11 cellular contexts compared by ENCODE assay signal in genomic region chr1:96538883-96539282, GRCh38.
DNase-seq lines count a peak whose midpoint lies in the region; ATAC-seq and TF ChIP-seq lines count a peak whose summit lies in the region.
"Had no signal": no experiment of that assay in that cellular context is flagged by ENCODE, and none has a peak within 500 bp of the region (broad histone marks: within the 10 kb centered on the region; RNA-seq: fewer than 3 reads in every experiment).

No MANE protein-coding gene starts in this region.

- H2BK120ac ChIP-seq in mesenchymal stem cell (ENCODE audit: low read depth, low read length) (no peak overlapping the region), mesendoderm (ENCODE audit: low read depth, low read length) (no peak overlapping the region)

- no peaks in the 10 kb centered on the region for H3K36me3 Mint-ChIP-seq in CD4-positive, alpha-beta T cell (ENCODE audit: low read depth)
- H3K36me3 Mint-ChIP-seq: IgD-negative memory B cell had no signal

- H3K4me3 ChIP-seq in mesenchymal stem cell (ENCODE audit: insufficient read depth in 1 of 2, low read depth in 1 of 2, low read length in 2 of 2) = peak overlapping the region in 1 of 2 experiments; percentile 23
- no peak overlapping the region for H3K4me3 ChIP-seq in tibial artery
- H3K4me3 ChIP-seq in mesendoderm (ENCODE audit: low read length) = no peak overlapping the region

- no peaks in the 10 kb centered on the region for H3K9me3 Mint-ChIP-seq in CD4-positive, alpha-beta T cell
- H3K9me3 Mint-ChIP-seq: H9, IgD-negative memory B cell had no signal

- peaks cover 3% of the 10 kb centered on the region for H3K27me3 Mint-ChIP-seq in CD4-positive, alpha-beta T cell
- H3K27me3 Mint-ChIP-seq: IgD-negative memory B cell had no signal

- no peaks in the 10 kb centered on the region for H3K9me3 ChIP-seq in mesenchymal stem cell (ENCODE audit: control insufficient read depth, low read length)
- no peaks in the 10 kb centered on the region for H3K9me3 ChIP-seq in tibial artery
- no peaks in the 10 kb centered on the region for H3K9me3 ChIP-seq in CD4-positive, alpha-beta T cell (ENCODE audit: control insufficient read depth, low read length)
- H3K9me3 ChIP-seq: neutrophil had no signal

- H3K23ac ChIP-seq in mesenchymal stem cell (ENCODE audit: low read length in 2 of 2) (no peak overlapping the region), mesendoderm (ENCODE audit: low read length) (no peak overlapping the region)

- H3K4me2 ChIP-seq in mesenchymal stem cell (ENCODE audit: low read length, poor library complexity, severe bottlenecking) (no peak overlapping the region), mesendoderm (ENCODE audit: low read length) (no peak overlapping the region)

- H2BK15ac ChIP-seq in mesenchymal stem cell (ENCODE audit: low read depth, poor library complexity, severe bottlenecking) (no peak overlapping the region), mesendoderm (replicated peaks; ENCODE audit: low read depth) (no peak overlapping the region)

- H3K27ac ChIP-seq in mesenchymal stem cell (ENCODE audit: low read length, poor library complexity, severe bottlenecking) (no peak overlapping the region), tibial artery (peak overlapping the region; percentile 69 to 73), mesendoderm (ENCODE audit: low read depth, low read length) (no peak overlapping the region)
- H3K27ac ChIP-seq in CD4-positive, alpha-beta T cell (ENCODE audit: low read depth, low read length) = no peak overlapping the region
- H3K27ac ChIP-seq: neutrophil had no signal

- peak overlapping the region; percentile 91 for H3K9ac ChIP-seq in mesenchymal stem cell (ENCODE audit: low read length)
- H3K9ac ChIP-seq in mesendoderm (ENCODE audit: low read length) = no peak overlapping the region

- H3K56ac ChIP-seq in mesendoderm (ENCODE audit: low read length) = no peak overlapping the region

- H2BK12ac ChIP-seq in mesenchymal stem cell (ENCODE audit: low read length in 2 of 2) = no peak overlapping the region

- H3K79me1 ChIP-seq in mesenchymal stem cell (replicated peaks; ENCODE audit: low read length, poor library complexity, severe bottlenecking) (no peaks in the 10 kb centered on the region), mesendoderm (ENCODE audit: low read length) (no peaks in the 10 kb centered on the region)

- no peaks in the 10 kb centered on the region for H3K4me1 ChIP-seq in mesenchymal stem cell (ENCODE audit: control insufficient read depth, insufficient read depth, low read depth, low read length)
- H3K4me1 ChIP-seq in tibial artery = peaks cover 4 to 27% (median 19%) of the 10 kb centered on the region in 4 donors
- H3K4me1 ChIP-seq in mesendoderm (ENCODE audit: control insufficient read depth, low read depth, low read length) = no peaks in the 10 kb centered on the region

- TF ChIP-seq CTCF in tibial artery (IDR thresholded peaks at IDR 0.05) = no peak
- TF ChIP-seq CTCF in CD4-positive, alpha-beta T cell (IDR thresholded peaks at IDR 0.05) = no peak

- H3K27ac Mint-ChIP-seq in CD4-positive, alpha-beta T cell = no peak overlapping the region
- H3K27ac Mint-ChIP-seq: IgD-negative memory B cell had no signal

- H3K27me3 ChIP-seq in mesenchymal stem cell (ENCODE audit: control insufficient read depth in 1 of 2, insufficient read depth in 1 of 2, low read length in 2 of 2) (no peaks in the 10 kb centered on the region), tibial artery (no peaks in the 10 kb centered on the region), mesendoderm (ENCODE audit: insufficient read depth, low read length, poor library complexity) (no peaks in the 10 kb centered on the region)
- no peaks in the 10 kb centered on the region for H3K27me3 ChIP-seq in CD4-positive, alpha-beta T cell (ENCODE audit: control insufficient read depth, insufficient read depth, low read length)
- H3K27me3 ChIP-seq: neutrophil had no signal

- DNase-seq in NCI-H2171 (lab: John Stamatoyannopoulos, UW) = peak; percentile 9
- DNase-seq in dedifferentiated amniotic fluid mesenchymal stem cell (ENCODE audit: extremely low spot score) = peak; percentile 93
- peak; percentile 90 for DNase-seq in mesenchymal stem cell
- peak in 1 of 2 donors; percentile 66 for DNase-seq in tibial artery
- DNase-seq in NCI-H226 = no peak
- no peak for DNase-seq in mesendoderm
- no peak for DNase-seq in CD4-positive, alpha-beta T cell

- H3K4me1 Mint-ChIP-seq in CD4-positive, alpha-beta T cell (ENCODE audit: low read depth) = no peaks in the 10 kb centered on the region
- H3K4me1 Mint-ChIP-seq: IgD-negative memory B cell had no signal

- no peak overlapping the region for H2AFZ ChIP-seq in mesenchymal stem cell (ENCODE audit: low read depth, low read length)

- no peaks in the 10 kb centered on the region for H3K79me2 ChIP-seq in mesendoderm (ENCODE audit: control insufficient read depth, insufficient read depth, low read length)

- H4K8ac ChIP-seq in mesenchymal stem cell (ENCODE audit: low read length) = no peak overlapping the region
- no peak overlapping the region for H4K8ac ChIP-seq in mesendoderm (ENCODE audit: low read depth, low read length)

- POLR2A ChIA-PET in CD4-positive, alpha-beta T cell (lab: Charles Lee) = no interaction called here

- H4K5ac ChIP-seq in mesendoderm (ENCODE audit: low read length) = no peak overlapping the region

- intact Hi-C loops in tibial artery (cut with DNase I; ENCODE audit: low total_unique reads) = no loop called here
- intact Hi-C loops in CD4-positive, alpha-beta T cell (cut with DNase I, micrococcal nuclease) = no loop called here

- no peaks in the 10 kb centered on the region for H3K36me3 ChIP-seq in mesenchymal stem cell (ENCODE audit: control insufficient read depth in 1 of 2, insufficient read depth in 2 of 2, low read depth in 1 of 2, low read length in 2 of 2)
- no peaks in the 10 kb centered on the region for H3K36me3 ChIP-seq in tibial artery
- no peaks in the 10 kb centered on the region for H3K36me3 ChIP-seq in mesendoderm (ENCODE audit: control insufficient read depth, insufficient read depth, low read length)
- H3K36me3 ChIP-seq: neutrophil had no signal

- no peak overlapping the region for H4K91ac ChIP-seq in mesenchymal stem cell (ENCODE audit: low read length)

- no peak overlapping the region for H3K18ac ChIP-seq in mesenchymal stem cell (ENCODE audit: low read depth in 1 of 2, low read length in 2 of 2)
- no peak overlapping the region for H3K18ac ChIP-seq in mesendoderm (ENCODE audit: low read length)

- H2BK5ac ChIP-seq in mesenchymal stem cell (ENCODE audit: low read depth, low read length, poor library complexity, severe bottlenecking) = no peak overlapping the region
- H2BK5ac ChIP-seq in mesendoderm (ENCODE audit: low read length) = no peak overlapping the region

- CTCF ChIA-PET in CD4-positive, alpha-beta T cell (lab: Charles Lee) = no interaction called here

- no peak overlapping the region for H3K4ac ChIP-seq in mesenchymal stem cell (ENCODE audit: low read depth in 1 of 2, low read length in 2 of 2)
- H3K4ac ChIP-seq in mesendoderm (ENCODE audit: low read depth, low read length) = no peak overlapping the region

- no peak for ATAC-seq in HG03460 (IDR thresholded peaks at IDR 0.05; ENCODE audit: unreplicated experiment)
- no peak for ATAC-seq in CD4-positive, alpha-beta T cell (ENCODE audit: poor library complexity)

- WGBS in mesenchymal stem cell = 51% methylated on average over 5 of the region's 5 CpGs
- no CpG with 5 or more reads among the region's 5 CpGs for WGBS in mesendoderm (ENCODE audit: extremely low coverage, insufficient coverage, low lambda C conversion rate)

- no peak overlapping the region for H3K4me3 Mint-ChIP-seq in CD4-positive, alpha-beta T cell
- H3K4me3 Mint-ChIP-seq: H9, IgD-negative memory B cell had no signal

- H2AK5ac ChIP-seq in mesenchymal stem cell (ENCODE audit: low read length, severe bottlenecking) = no peak overlapping the region
- no peak overlapping the region for H2AK5ac ChIP-seq in mesendoderm (ENCODE audit: low read length)

- no peak overlapping the region for H3K14ac ChIP-seq in mesenchymal stem cell (ENCODE audit: low read length in 2 of 2)

Comparison
In these comparisons a context has a peak if more than half of its experiments do, and no peak if none do; other contexts are left out.
1. DNase-seq: peak in NCI-H2171 (single experiment), dedifferentiated amniotic fluid mesenchymal stem cell (single experiment) and mesenchymal stem cell (single experiment); none in NCI-H226 (single experiment), mesendoderm (single experiment) and CD4-positive, alpha-beta T cell (0 of 10).
2. H3K27ac ChIP-seq: peak in tibial artery (2 of 2); none in mesenchymal stem cell (single experiment), mesendoderm (single experiment) and CD4-positive, alpha-beta T cell (single experiment).